ENCODE assay signal across 20 cellular contexts in the genomic region with DNA sequence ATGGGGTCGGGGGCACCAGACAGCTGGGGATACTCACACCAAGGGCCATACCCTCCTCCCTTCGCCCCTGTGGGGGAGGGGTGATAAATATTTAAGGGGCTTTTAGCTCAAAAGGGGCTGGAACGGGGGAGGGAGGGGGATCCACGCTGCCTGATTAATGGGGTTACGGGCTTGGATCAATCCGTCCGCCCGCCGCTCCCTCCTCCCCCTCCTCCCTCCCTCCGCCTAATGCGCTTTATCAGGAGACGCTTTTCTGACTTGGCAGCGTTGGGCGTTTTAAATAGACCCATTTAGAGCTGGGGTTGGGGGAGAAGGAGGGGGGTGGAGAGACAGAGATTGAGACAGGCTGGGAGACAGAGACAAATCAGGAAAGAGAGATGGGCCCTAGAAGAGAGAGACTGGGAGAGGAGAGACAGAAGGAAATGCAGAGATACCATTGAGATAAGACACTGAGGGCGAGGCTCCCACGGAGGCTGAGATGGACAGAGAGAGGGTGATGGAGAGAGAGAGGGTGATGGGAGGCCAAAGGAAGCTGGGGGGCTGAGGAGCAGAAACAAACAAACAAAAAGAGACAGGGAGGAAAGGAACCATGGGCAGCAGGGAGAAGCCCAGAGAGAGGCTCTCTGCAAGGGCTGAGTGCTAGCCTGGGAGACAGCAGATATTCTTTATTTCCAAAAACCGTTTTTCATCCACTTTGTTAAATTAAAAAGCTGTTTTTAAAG. TPM values are rescaled to one million over a fixed set of nuclear protein-coding genes. Genes with fewer than 3 reads are reported as not detected.
A peak's percentile ranks its signal among the peaks of the same experiment; 100 is the strongest.
DNase-seq lines count a peak whose midpoint lies in the region; ATAC-seq lines count a peak whose summit lies in the region.
"Had no signal": no experiment of that assay in that cellular context is flagged by ENCODE, and none has a peak within 500 bp of the region (broad histone marks: within the 10 kb centered on the region; RNA-seq: fewer than 3 reads in every experiment).

No MANE protein-coding gene starts in this region.

- no peaks in the 10 kb centered on the region for H3K27me3 ChIP-seq in neuronal stem cell (ENCODE audit: control insufficient read depth in 3 of 3, insufficient read depth in 3 of 3, low read depth in 1 of 3, low read length in 3 of 3)

- H2BK15ac ChIP-seq in neuronal stem cell (ENCODE audit: low read length), result peak overlapping the region; percentile 17

- no peak overlapping the region for H4K91ac ChIP-seq in neuronal stem cell (ENCODE audit: low read depth, low read length, poor library complexity)

- peak overlapping the region; percentile 65 for H3K9ac ChIP-seq in neuronal stem cell (ENCODE audit: low read depth, low read length, poor library complexity)

- no peak overlapping the region for H3K23ac ChIP-seq in neuronal stem cell (ENCODE audit: low read depth, low read length, poor library complexity)

- H3K4me3 ChIP-seq in neuronal stem cell (ENCODE audit: low read length in 2 of 2), result peak overlapping the region; percentile 51 to 63

- no peak overlapping the region for H2AFZ ChIP-seq in neuronal stem cell (ENCODE audit: low read length)

- peak; percentile 82 for ATAC-seq in left ventricle myocardium superior

- H3K79me1 ChIP-seq in neuronal stem cell (ENCODE audit: low read depth, low read length), result peaks cover 1% of the 10 kb centered on the region

- peak overlapping the region; percentile 92 for H3K27ac ChIP-seq in neuronal stem cell (replicated peaks; ENCODE audit: low read length)
- H3K27ac ChIP-seq: 22Rv1 had no signal

- H2BK120ac ChIP-seq in neuronal stem cell (ENCODE audit: low read depth, low read length), result peak overlapping the region; percentile 43

- no CpG with 5 or more reads among the region's 17 CpGs for WGBS in neuronal stem cell (ENCODE audit: extremely low coverage in 2 of 2, insufficient read length in 2 of 2, insufficient replicate concordance in 1 of 2), 2 donors

- peak; percentile 17 for DNase-seq in NCI-H1436 (lab: John Stamatoyannopoulos, UW)
- DNase-seq in NCI-H1436 treated with DMSO at 0.1 percent for 48 hours (lab: John Stamatoyannopoulos, UW), result no peak
- peak; percentile 83 for DNase-seq in NCI-H82 treated with DMSO at 0.1 percent for 48 hours (lab: John Stamatoyannopoulos, UW; ENCODE audit: unreplicated experiment)
- no peak for DNase-seq in left ventricle myocardium superior
- no peak for DNase-seq in neuronal stem cell (ENCODE audit: low spot score)
- no peak for DNase-seq in activated CD8-positive, alpha-beta memory T cell treated with anti-CD3 and anti-CD28 coated beads, Interleukin-2, amount 50 U/mL, for 48 hours
- no peak for DNase-seq in A172 (ENCODE audit: low spot score)
- DNase-seq in SIG-M5 (lab: John Stamatoyannopoulos, UW), result no peak
- DNase-seq: activated CD4-positive, alpha-beta T cell treated with anti-CD3 and anti-CD28 coated beads, Interleukin-2, amount 10 ng/mL, durations not matched to agents 24 days and 14 days; activated T-cell treated with anti-CD3 and anti-CD28 coated beads, Interleukin-2, amount 50 U/mL, for 24 hours; CD4-positive, CD25-positive, alpha-beta regulatory T cell; cerebellar nuclear complex; islet precursor cell; NCI-H146; NCI-H526 treated with DMSO at 0.1 percent for 48 hours had no signal

- H3K36me3 ChIP-seq in neuronal stem cell (replicated peaks in 1 of 2; ENCODE audit: control insufficient read depth in 2 of 2, insufficient read depth in 2 of 2, low read length in 2 of 2), result peaks cover 0 to 39% of the 10 kb centered on the region in 2 donors

- no peak overlapping the region for H4K8ac ChIP-seq in neuronal stem cell (ENCODE audit: low read depth, low read length)

- H2AK5ac ChIP-seq in neuronal stem cell (ENCODE audit: low read depth, low read length), result peak overlapping the region; percentile 98

- peak overlapping the region; percentile 31 for H3K14ac ChIP-seq in neuronal stem cell (ENCODE audit: low read length)

- H2BK12ac ChIP-seq in neuronal stem cell (ENCODE audit: low read length), result peak overlapping the region; percentile 70

- H2BK5ac ChIP-seq in neuronal stem cell (ENCODE audit: low read length), result peak overlapping the region; percentile 94

- H3K18ac ChIP-seq in neuronal stem cell (ENCODE audit: low read length), result peak overlapping the region; percentile 95

- intact Hi-C loops in left ventricle myocardium superior (cut with micrococcal nuclease), result no loop called here

- no peak overlapping the region for H3K4ac ChIP-seq in neuronal stem cell (ENCODE audit: low read length)

- no peaks in the 10 kb centered on the region for H3K9me3 ChIP-seq in neuronal stem cell (replicated peaks in 1 of 2; ENCODE audit: control insufficient read depth in 2 of 2, insufficient read depth in 1 of 2, low read depth in 1 of 2, low read length in 2 of 2)

- peak overlapping the region; percentile 69 for H3K4me2 ChIP-seq in neuronal stem cell (ENCODE audit: insufficient read depth, low read length, poor library complexity, severe bottlenecking)

- H3K4me1 ChIP-seq in neuronal stem cell (ENCODE audit: control insufficient read depth in 2 of 2, insufficient read depth in 1 of 2, low read depth in 1 of 2, low read length in 2 of 2), result peaks cover 59 to 78% of the 10 kb centered on the region in 2 donors

RNA-seq across cellular contexts. Expression of a gene that starts 10.3 kb away (rescaled TPM):
- total RNA-seq in left ventricle myocardium superior, result 3.3 TPM
- polyA plus RNA-seq in neuronal stem cell (2013, experiment 1 of 2), result 127 TPM
- polyA plus RNA-seq in neuronal stem cell (2013, experiment 2 of 2), result 126 TPM
- total RNA-seq in A172 (2014; rRNA removed; shearing (Covaris generic)), result 0.69 TPM in 1 of 2 replicates, not detected in the other
- total RNA-seq: activated CD4-positive, alpha-beta T cell treated with anti-CD3 and anti-CD28 coated beads, Interleukin-2, amount 10 ng/mL, durations not matched to agents 24 days and 14 days; CD4-positive, CD25-positive, alpha-beta regulatory T cell; endothelial cell of umbilical vein; RPMI7951; T-helper 2 cell treated with Interferon-gamma antibody and Interleukin-4, amounts not matched to agents 100 ng/mL and 5 ng/mL, for 36 hours had no signal
- polyA plus RNA-seq: CD4-positive, CD25-positive, alpha-beta regulatory T cell; endothelial cell of umbilical vein had no signal

RNA-seq across cellular contexts. Expression of a gene that starts 32.6 kb away (rescaled TPM):
- total RNA-seq in left ventricle myocardium superior, result 40.8 TPM
- polyA plus RNA-seq in neuronal stem cell (2013, experiment 1 of 2), result 53.6 TPM
- polyA plus RNA-seq in neuronal stem cell (2013, experiment 2 of 2), result 52.2 TPM
- 20.1 and 26.2 TPM in 2 replicates for total RNA-seq in A172 (2014; rRNA removed; shearing (Covaris generic))

RNA-seq across cellular contexts. Expression of a gene that starts 41.0 kb away (rescaled TPM):
- total RNA-seq in left ventricle myocardium superior, result 139 TPM
- 135 TPM for polyA plus RNA-seq in neuronal stem cell (2013, experiment 1 of 2)
- polyA plus RNA-seq in neuronal stem cell (2013, experiment 2 of 2), result 139 TPM
- total RNA-seq in A172 (2014; rRNA removed; shearing (Covaris generic)), result 98.4 and 138 TPM in 2 replicates

RNA-seq across cellular contexts. Expression of a gene that starts 49.6 kb away (rescaled TPM):
- total RNA-seq in left ventricle myocardium superior, result not detected
- polyA plus RNA-seq in neuronal stem cell (2013, experiment 1 of 2), result 19.3 TPM
- 19.1 TPM for polyA plus RNA-seq in neuronal stem cell (2013, experiment 2 of 2)
- 0.19 TPM in 1 of 2 replicates, not detected in the other for total RNA-seq in A172 (2014; rRNA removed; shearing (Covaris generic))
- total RNA-seq: CD4-positive, CD25-positive, alpha-beta regulatory T cell; endothelial cell of umbilical vein; posterior vena cava; RPMI7951 had no signal
- polyA plus RNA-seq: CD4-positive, CD25-positive, alpha-beta regulatory T cell; endothelial cell of umbilical vein had no signal

RNA-seq across cellular contexts. Expression of a gene that starts 56.5 kb away (rescaled TPM):
- 0.40 TPM for total RNA-seq in left ventricle myocardium superior
- polyA plus RNA-seq in neuronal stem cell (2013, experiment 1 of 2), result 18.0 TPM
- polyA plus RNA-seq in neuronal stem cell (2013, experiment 2 of 2), result 16.3 TPM
- total RNA-seq in A172 (2014; rRNA removed; shearing (Covaris generic)), result 0.43 and 1.1 TPM in 2 replicates
- total RNA-seq: activated CD4-positive, alpha-beta T cell treated with anti-CD3 and anti-CD28 coated beads, Interleukin-2, amount 10 ng/mL, durations not matched to agents 24 days and 14 days; endothelial cell of umbilical vein; T-helper 2 cell treated with Interferon-gamma antibody and Interleukin-4, amounts not matched to agents 100 ng/mL and 5 ng/mL, for 36 hours had no signal

Comparison
In these comparisons a context has a peak if more than half of its experiments do, and no peak if none do; other contexts are left out.
1. DNase-seq: peak in NCI-H1436 (single experiment) and NCI-H82 treated with DMSO at 0.1 percent for 48 hours (single experiment); none in NCI-H1436 treated with DMSO at 0.1 percent for 48 hours (single experiment), left ventricle myocardium superior (single experiment), neuronal stem cell (single experiment), activated CD8-positive, alpha-beta memory T cell treated with anti-CD3 and anti-CD28 coated beads, Interleukin-2, amount 50 U/mL, for 48 hours (single experiment), A172 (single experiment) and SIG-M5 (single experiment).